In genomic region chr14:58750321-58751269, GRCh38 we compare ENCODE assay signal across 2 cellular contexts.
TF ChIP-seq lines count a peak whose summit lies in the region.

No MANE protein-coding gene starts in this region.

TF ChIP-seq in HCT116, 20 proteins besides CTCF, POLR2A, EP300 and RAD21:
- no peak for TF ChIP-seq EZH2phosphoT487 (IDR thresholded peaks at IDR 0.05; ENCODE audit: borderline replicate concordance)
- no peak for TF ChIP-seq ELF1 (IDR thresholded peaks at IDR 0.05; ENCODE audit: borderline replicate concordance, low read depth)
- TF ChIP-seq ZBTB33 (IDR thresholded peaks at IDR 0.05; ENCODE audit: extremely low read depth, insufficient replicate concordance, low read length): no peak
- TF ChIP-seq EZH2 (IDR thresholded peaks at IDR 0.05): no peak
- no peak for TF ChIP-seq JUND (IDR thresholded peaks at IDR 0.05)
- TF ChIP-seq POLR2AphosphoS5 (IDR thresholded peaks at IDR 0.05; ENCODE audit: low read depth, low read length): no peak
- TF ChIP-seq REST (IDR thresholded peaks at IDR 0.05; ENCODE audit: low read depth): no peak
- no peak for TF ChIP-seq ZFX (IDR thresholded peaks at IDR 0.05)
- no peak for TF ChIP-seq FOSL1 (IDR thresholded peaks at IDR 0.05; ENCODE audit: low read depth)

TF ChIP-seq in IMR-90, 13 proteins besides CTCF, POLR2A, EP300 and RAD21:
- TF ChIP-seq MAFK (IDR thresholded peaks at IDR 0.05; ENCODE audit: low read depth, low read length): no peak
- TF ChIP-seq MAZ (IDR thresholded peaks at IDR 0.05; ENCODE audit: borderline replicate concordance, low read depth, low read length): no peak
- no peak for TF ChIP-seq FOS (IDR thresholded peaks at IDR 0.05; ENCODE audit: low read depth, low read length)
- TF ChIP-seq MXI1 (IDR thresholded peaks at IDR 0.05; ENCODE audit: borderline replicate concordance, low read depth, low read length): no peak
- no peak for TF ChIP-seq NFE2L2 (IDR thresholded peaks at IDR 0.05; ENCODE audit: low read depth, low read length)
- TF ChIP-seq CHD1 (IDR thresholded peaks at IDR 0.05; ENCODE audit: low read depth, low read length): no peak
- TF ChIP-seq RCOR1 (IDR thresholded peaks at IDR 0.05; ENCODE audit: insufficient replicate concordance, low read length): no peak
- no peak for TF ChIP-seq ELK1 (IDR thresholded peaks at IDR 0.05; ENCODE audit: borderline replicate concordance, low read depth, low read length)
- TF ChIP-seq USF2 (IDR thresholded peaks at IDR 0.05; ENCODE audit: low read depth, low read length): no peak
- no peak for TF ChIP-seq CEBPB (IDR thresholded peaks at IDR 0.05; ENCODE audit: low read depth, low read length)
- TF ChIP-seq BHLHE40 (IDR thresholded peaks at IDR 0.05; ENCODE audit: low read depth, low read length): no peak
- no peak for TF ChIP-seq SMC3 (IDR thresholded peaks at IDR 0.05; ENCODE audit: low read depth, low read length)
- TF ChIP-seq RFX5 (IDR thresholded peaks at IDR 0.05; ENCODE audit: low read depth, low read length): no peak
TF ChIP-seq in IMR-90: peak in this region for 0.
